In the genomic region with DNA sequence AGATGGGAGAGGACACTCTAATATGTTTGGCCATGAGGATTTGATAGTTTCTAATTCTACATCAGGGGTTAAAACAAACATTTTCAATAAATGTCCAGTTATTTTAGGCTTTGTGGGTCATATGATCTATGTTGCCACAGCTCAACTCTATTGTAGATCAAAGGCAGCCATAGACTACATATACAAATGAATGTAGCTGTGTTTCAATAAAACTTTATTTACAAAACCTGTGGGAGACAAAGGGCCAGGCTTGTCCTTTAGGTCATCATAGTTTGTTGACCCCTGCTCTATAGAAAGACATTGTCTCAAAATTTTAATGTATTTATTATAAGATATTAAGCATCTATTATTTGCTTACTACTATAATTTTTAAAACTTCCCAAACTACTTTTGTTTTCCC, we compare ENCODE assay signal across 33 cellular contexts.
"Had no signal": no experiment of that assay in that cellular context is flagged by ENCODE, and none has a peak within 500 bp of the region (broad histone marks: within the 10 kb centered on the region; RNA-seq: fewer than 3 reads in every experiment).

No MANE protein-coding gene starts in this region.

- H3K4me3 ChIP-seq: adrenal gland, ascending aorta, body of pancreas, breast epithelium, cardiac muscle cell had no signal

- ATAC-seq: activated naive CD4-positive, alpha-beta T cell treated with anti-CD3 and anti-CD28 coated beads, Interleukin-2, amount 50 U/mL, for 72 hours; activated naive CD8-positive, alpha-beta T cell treated with anti-CD3 and anti-CD28 coated beads, Interleukin-2, amount 50 U/mL, for 24 hours; activated T-cell treated with anti-CD3 and anti-CD28 coated beads, Interleukin-2, amount 50 U/mL, for 4 hours; activated T-cell treated with anti-CD3 and anti-CD28 coated beads, Interleukin-2, amount 50 U/mL, for 72 hours; activated T-helper 17 cell treated with anti-CD3 and anti-CD28 coated beads, Interleukin-2, amount 50 U/mL, for 72 hours; body of pancreas had no signal

- H3K9me3 ChIP-seq: adrenal gland, ascending aorta, body of pancreas, breast epithelium had no signal

- H3K27ac ChIP-seq: adrenal gland, ascending aorta, body of pancreas, brain microvascular endothelial cell, breast epithelium, cardiac muscle cell had no signal

- DNase-seq: activated effector memory CD4-positive, alpha-beta T cell treated with anti-CD3 and anti-CD28 coated beads, Interleukin-2, amount 50 U/mL, for 16 hours; activated effector memory CD4-positive, alpha-beta T cell treated with Interleukin-2 at 50 U/mL for 16 hours; activated gamma-delta T cell; activated gamma-delta T cell treated with Interleukin-2 at 50 U/mL for 16 hours; activated naive CD4-positive, alpha-beta T cell; activated naive CD4-positive, alpha-beta T cell treated with anti-CD3 and anti-CD28 coated beads for 36 hours; activated naive CD4-positive, alpha-beta T cell treated with anti-CD3 and anti-CD28 coated beads, Interleukin-2, amount 10 ng/mL, durations not matched to agents 7 days and 5 days; activated naive CD4-positive, alpha-beta T cell treated with anti-CD3 and anti-CD28 coated beads, Interleukin-2, amount 50 U/mL, for 16 hours; activated naive CD4-positive, alpha-beta T cell treated with Interleukin-2 at 50 U/mL for 16 hours; activated naive CD8-positive, alpha-beta T cell treated with anti-CD3 and anti-CD28 coated beads for 36 hours; activated naive CD8-positive, alpha-beta T cell treated with anti-CD3 and anti-CD28 coated beads, Interleukin-2, amount 10 ng/mL, durations not matched to agents 7 days and 5 days; activated naive CD8-positive, alpha-beta T cell treated with anti-CD3 and anti-CD28 coated beads, Interleukin-2, amount 50 U/mL, for 24 hours; activated T-cell treated with anti-CD3 and anti-CD28 coated beads, Interleukin-2, amount 50 U/mL, for 4 hours; activated T-cell treated with anti-CD3 and anti-CD28 coated beads, Interleukin-2, amount 50 U/mL, for 48 hours; activated T-cell treated with anti-CD3 and anti-CD28 coated beads, Interleukin-2, amount 50 U/mL, for 72 hours; adrenal gland; amniotic stem cell; amygdala; anterior cingulate cortex; aorta; body of pancreas; brain microvascular endothelial cell; caudate nucleus; central memory CD4-positive, alpha-beta T cell; cerebellar nuclear complex had no signal

- H3K36me3 ChIP-seq: adrenal gland, ascending aorta, brain microvascular endothelial cell, breast epithelium, cardiac muscle cell had no signal

- H3K4me1 ChIP-seq: adrenal gland, ascending aorta, body of pancreas, breast epithelium had no signal

- H3K27me3 ChIP-seq: adrenal gland, ascending aorta, body of pancreas, brain microvascular endothelial cell, breast epithelium, cardiac muscle cell had no signal

- FAIRE-seq: astrocyte, bronchial epithelial cell, colon had no signal
